Comparison of ENCODE assay signal across 13 cellular contexts in genomic region chrX:129782015-129782495, GRCh38. TPM values are rescaled to one million over a fixed set of nuclear protein-coding genes. Genes with fewer than 3 reads are reported as not detected.
DNase-seq lines count a peak whose midpoint lies in the region; ATAC-seq and TF ChIP-seq lines count a peak whose summit lies in the region.
"Had no signal": no experiment of that assay in that cellular context is flagged by ENCODE, and none has a peak within 500 bp of the region (broad histone marks: within the 10 kb centered on the region; RNA-seq: fewer than 3 reads in every experiment).

No MANE protein-coding gene starts in this region.

- H3K4me1 ChIP-seq in mononuclear cell (ENCODE audit: insufficient read depth, low read length): peaks cover 78% of the 10 kb centered on the region
- H3K4me1 ChIP-seq: sigmoid colon had no signal

- no peak for ATAC-seq in GM18858 (IDR thresholded peaks at IDR 0.05; ENCODE audit: unreplicated experiment)

- H3K36me3 ChIP-seq in brain microvascular endothelial cell (replicated peaks): no peaks in the 10 kb centered on the region
- H3K36me3 ChIP-seq: heart left ventricle, sigmoid colon had no signal

- no peaks in the 10 kb centered on the region for H3K27me3 ChIP-seq in mononuclear cell (ENCODE audit: insufficient read depth, low read length)
- no peaks in the 10 kb centered on the region for H3K27me3 ChIP-seq in brain microvascular endothelial cell (replicated peaks)
- H3K27me3 ChIP-seq: heart left ventricle, sigmoid colon had no signal

- intact Hi-C loops in CD14-positive monocyte (cut with micrococcal nuclease): loop anchor here in 1 of 2 donors (5.0 kb wide), 1 partner anchor 35 kb away; no protein-coding TSS in a partner anchor

- H3K4me1 Mint-ChIP-seq in CD14-positive monocyte (peaks cover 70% of the 10 kb centered on the region), progenitor cell of endocrine pancreas (ENCODE audit: low read depth) (no peaks in the 10 kb centered on the region)
- peaks cover 62% of the 10 kb centered on the region for H3K4me1 Mint-ChIP-seq in activated CD4-positive, alpha-beta memory T cell treated with anti-CD3 and anti-CD28 coated beads, Interleukin-2, amount 10 ng/mL, durations not matched to agents 7 days and 5 days

- POLR2A ChIA-PET in activated CD4-positive, alpha-beta memory T cell treated with anti-CD3 and anti-CD28 coated beads, Interleukin-2, amount 10 ng/mL, durations not matched to agents 7 days and 5 days (lab: Charles Lee): interaction anchor here (0.8 to 20.1 kb wide), 14 partner anchors 12 to 277 kb away, joined by 3 to 354 read pairs (median 10); partner anchors contain the start of genes APLN, UTP14A and XPNPEP2

- H3K36me3 Mint-ChIP-seq in CD14-positive monocyte (peaks cover 38 to 48% of the 10 kb centered on the region in 2 donors), progenitor cell of endocrine pancreas (ENCODE audit: insufficient read depth) (peaks cover 1% of the 10 kb centered on the region)
- peaks cover 71% of the 10 kb centered on the region for H3K36me3 Mint-ChIP-seq in activated CD4-positive, alpha-beta memory T cell treated with anti-CD3 and anti-CD28 coated beads, Interleukin-2, amount 10 ng/mL, durations not matched to agents 7 days and 5 days (ENCODE audit: low read depth)

- CTCF ChIA-PET in activated CD4-positive, alpha-beta memory T cell treated with anti-CD3 and anti-CD28 coated beads, Interleukin-2, amount 10 ng/mL, durations not matched to agents 7 days and 5 days (lab: Charles Lee): interaction anchor here (0.9 to 5.6 kb wide), 14 partner anchors 12 to 279 kb away, joined by 3 to 38 read pairs (median 6); partner anchors contain the start of gene APLN

- H3K27ac Mint-ChIP-seq in CD14-positive monocyte (peak overlapping the region; percentile 86 to 99 (median 95)), progenitor cell of endocrine pancreas (no peak overlapping the region)
- H3K27ac Mint-ChIP-seq in activated CD4-positive, alpha-beta memory T cell treated with anti-CD3 and anti-CD28 coated beads, Interleukin-2, amount 10 ng/mL, durations not matched to agents 7 days and 5 days: peak overlapping the region; percentile 92
- H3K27ac Mint-ChIP-seq: nephron progenitor cell had no signal

- no peaks in the 10 kb centered on the region for H3K9me3 ChIP-seq in mononuclear cell (ENCODE audit: low read depth, low read length)
- H3K9me3 ChIP-seq: heart left ventricle, sigmoid colon had no signal

- H3K4me3 ChIP-seq in GM12865 (ENCODE audit: low read depth, low read length) (peak overlapping the region; percentile 74), mononuclear cell (ENCODE audit: low read length) (peak overlapping the region; percentile 52), brain microvascular endothelial cell (ENCODE audit: low read depth, low read length) (no peak overlapping the region)
- H3K4me3 ChIP-seq: sigmoid colon had no signal

- H3K9me3 Mint-ChIP-seq in CD14-positive monocyte (peaks cover 0 to 6% (median 2%) of the 10 kb centered on the region in 7 donors), progenitor cell of endocrine pancreas (ENCODE audit: low read depth) (peaks cover 7% of the 10 kb centered on the region)
- no peaks in the 10 kb centered on the region for H3K9me3 Mint-ChIP-seq in activated CD4-positive, alpha-beta memory T cell treated with anti-CD3 and anti-CD28 coated beads, Interleukin-2, amount 10 ng/mL, durations not matched to agents 7 days and 5 days

- no peak for TF ChIP-seq CTCF in CD14-positive monocyte (IDR thresholded peaks at IDR 0.05)
- TF ChIP-seq CTCF in GM12865 (IDR thresholded peaks at IDR 0.05; ENCODE audit: insufficient read depth, low read depth, low read length, missing control alignments): no peak
- no peak for TF ChIP-seq CTCF in brain microvascular endothelial cell (IDR thresholded peaks at IDR 0.05; ENCODE audit: low read depth, low read length, missing control alignments)
- no peak for TF ChIP-seq CTCF in progenitor cell of endocrine pancreas (IDR thresholded peaks at IDR 0.05; ENCODE audit: unreplicated experiment)

- H3K27me3 Mint-ChIP-seq in CD14-positive monocyte (ENCODE audit: low read depth in 3 of 3) (peaks cover 0 to 14% (median 0%) of the 10 kb centered on the region in 3 donors), progenitor cell of endocrine pancreas (no peaks in the 10 kb centered on the region)
- no peaks in the 10 kb centered on the region for H3K27me3 Mint-ChIP-seq in activated CD4-positive, alpha-beta memory T cell treated with anti-CD3 and anti-CD28 coated beads, Interleukin-2, amount 10 ng/mL, durations not matched to agents 7 days and 5 days

- in situ Hi-C loops in brain microvascular endothelial cell (cut with HindIII; ENCODE audit: low pct_ligation_motif_present, low sequenced_read_pairs): no loop called here

- DNase-seq in CD14-positive monocyte (ENCODE audit: low spot score): no peak
- DNase-seq in GM12865 (ENCODE audit: low read depth): no peak
- DNase-seq in activated CD4-positive, alpha-beta memory T cell treated with anti-CD3 and anti-CD28 coated beads, Interleukin-2, amount 10 ng/mL, durations not matched to agents 7 days and 5 days: no peak
- DNase-seq in cortex of kidney (lab: John Stamatoyannopoulos, UW): no peak
- DNase-seq in brain microvascular endothelial cell: no peak
- DNase-seq in progenitor cell of endocrine pancreas (ENCODE audit: low spot score, unreplicated experiment): no peak
- DNase-seq: NCI-H1436, nephron progenitor cell, sigmoid colon had no signal

- no peak overlapping the region for H3K27ac ChIP-seq in brain microvascular endothelial cell
- H3K27ac ChIP-seq: epithelial cell of prostate, sigmoid colon had no signal

- H3K4me3 Mint-ChIP-seq in CD14-positive monocyte (peak overlapping the region; percentile 95 to 96), progenitor cell of endocrine pancreas (ENCODE audit: low read depth) (no peak overlapping the region)
- peak overlapping the region; percentile 81 for H3K4me3 Mint-ChIP-seq in activated CD4-positive, alpha-beta memory T cell treated with anti-CD3 and anti-CD28 coated beads, Interleukin-2, amount 10 ng/mL, durations not matched to agents 7 days and 5 days
- H3K4me3 Mint-ChIP-seq: nephron progenitor cell had no signal

RNA-seq across cellular contexts. Expression of gene SASH3, which starts 2.3 kb away (rescaled TPM):
- polyA plus RNA-seq in CD14-positive monocyte: 100 to 1,000 TPM; 127 to 179 TPM
- total RNA-seq in activated CD4-positive, alpha-beta memory T cell treated with anti-CD3 and anti-CD28 coated beads, Interleukin-2, amount 10 ng/mL, durations not matched to agents 7 days and 5 days: 100 to 1,000 TPM; 229 to 245 TPM
- 132 TPM for total RNA-seq in mononuclear cell
- not detected in 2 replicates for total RNA-seq in progenitor cell of endocrine pancreas

RNA-seq across cellular contexts. Expression of gene XPNPEP2, which starts 43.3 kb away (rescaled TPM):
- not detected for polyA plus RNA-seq in CD14-positive monocyte
- total RNA-seq in activated CD4-positive, alpha-beta memory T cell treated with anti-CD3 and anti-CD28 coated beads, Interleukin-2, amount 10 ng/mL, durations not matched to agents 7 days and 5 days: 1 to 10 TPM; 1.7 to 2.1 TPM
- total RNA-seq in mononuclear cell: 0.31 TPM
- 0.11 TPM in 1 of 2 replicates, not detected in the other for total RNA-seq in progenitor cell of endocrine pancreas

Comparison
In these comparisons a context has a peak if more than half of its experiments do, and no peak if none do; other contexts are left out.
1. RNA of gene SASH3, which starts 2.3 kb away (total RNA-seq): 229 to 245 TPM in activated CD4-positive, alpha-beta memory T cell treated with anti-CD3 and anti-CD28 coated beads, Interleukin-2, amount 10 ng/mL, durations not matched to agents 7 days and 5 days and 132 TPM in mononuclear cell (single experiment); not detected in progenitor cell of endocrine pancreas; every median in the first group is over 100 times any median in the second.